1 cellular context compared by ENCODE assay signal in the genomic region with DNA sequence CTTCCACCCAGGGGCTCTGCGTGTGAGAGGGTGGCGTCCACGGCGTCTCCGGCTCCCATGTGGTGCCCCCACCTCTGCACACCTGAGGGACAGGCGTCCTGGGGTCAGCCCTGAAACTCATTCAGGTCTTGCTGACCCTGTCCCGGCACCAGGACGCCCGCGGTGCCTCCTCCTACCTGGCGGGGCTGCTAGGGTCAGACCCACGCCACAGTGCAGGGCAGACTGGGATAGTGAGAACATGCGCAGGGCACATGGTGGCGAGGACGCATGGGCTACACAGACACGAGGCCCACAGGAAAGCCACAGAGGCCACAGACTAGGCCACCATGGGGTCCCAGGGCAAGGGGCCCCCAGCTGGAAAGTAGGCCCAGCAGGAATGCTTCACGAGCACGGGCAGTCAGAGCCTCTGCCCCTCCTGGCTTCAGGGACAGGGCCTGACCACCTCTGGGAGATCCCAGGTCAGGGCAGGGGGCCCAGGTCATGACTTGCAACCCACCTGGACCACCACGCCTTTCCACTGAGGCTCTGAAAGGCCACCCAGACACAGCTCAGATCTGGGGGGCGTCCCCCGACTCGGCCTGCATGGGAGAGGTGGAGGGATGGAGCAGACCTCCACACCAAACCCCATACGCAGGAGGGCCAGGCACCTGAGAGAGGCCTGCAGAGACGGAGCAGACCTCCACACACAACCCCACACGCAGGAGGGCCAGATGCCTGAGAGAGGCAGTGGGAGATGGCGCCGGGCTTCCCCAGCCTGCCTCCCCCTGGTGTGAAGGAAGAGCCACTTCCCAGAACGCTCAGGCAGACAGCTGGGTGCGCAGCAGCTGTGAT.
A peak's percentile ranks its signal among the peaks of the same experiment; 100 is the strongest.
TF ChIP-seq lines count a peak whose summit lies in the region.

No MANE protein-coding gene starts in this region.

TF ChIP-seq in K562, 482 proteins besides CTCF, POLR2A, EP300 and RAD21:
- TF ChIP-seq, protein P1, sequence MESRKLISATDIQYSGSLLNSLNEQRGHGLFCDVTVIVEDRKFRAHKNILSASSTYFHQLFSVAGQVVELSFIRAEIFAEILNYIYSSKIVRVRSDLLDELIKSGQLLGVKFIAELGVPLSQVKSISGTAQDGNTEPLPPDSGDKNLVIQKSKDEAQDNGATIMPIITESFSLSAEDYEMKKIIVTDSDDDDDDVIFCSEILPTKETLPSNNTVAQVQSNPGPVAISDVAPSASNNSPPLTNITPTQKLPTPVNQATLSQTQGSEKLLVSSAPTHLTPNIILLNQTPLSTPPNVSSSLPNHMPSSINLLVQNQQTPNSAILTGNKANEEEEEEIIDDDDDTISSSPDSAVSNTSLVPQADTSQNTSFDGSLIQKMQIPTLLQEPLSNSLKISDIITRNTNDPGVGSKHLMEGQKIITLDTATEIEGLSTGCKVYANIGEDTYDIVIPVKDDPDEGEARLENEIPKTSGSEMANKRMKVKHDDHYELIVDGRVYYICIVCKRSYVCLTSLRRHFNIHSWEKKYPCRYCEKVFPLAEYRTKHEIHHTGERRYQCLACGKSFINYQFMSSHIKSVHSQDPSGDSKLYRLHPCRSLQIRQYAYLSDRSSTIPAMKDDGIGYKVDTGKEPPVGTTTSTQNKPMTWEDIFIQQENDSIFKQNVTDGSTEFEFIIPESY (CRISPR knock-in tag; IDR thresholded peaks at IDR 0.05): peak; percentile 76; the same call in 1 of the 2 replicates
- TF ChIP-seq FOS (IDR thresholded peaks at IDR 0.05; ENCODE audit: extremely low read depth, insufficient read length) (no peak), PTRF (tag; IDR thresholded peaks at IDR 0.05) (no peak), ZZZ3 (IDR thresholded peaks at IDR 0.05) (no peak), ELF1 (tag; IDR thresholded peaks at IDR 0.05) (no peak), POLR2G (IDR thresholded peaks at IDR 0.05; ENCODE audit: low read depth, low read length) (0 out of 2 replicates have a peak, but pooled peaks have one; percentile 26)
- TF ChIP-seq, protein P2, sequence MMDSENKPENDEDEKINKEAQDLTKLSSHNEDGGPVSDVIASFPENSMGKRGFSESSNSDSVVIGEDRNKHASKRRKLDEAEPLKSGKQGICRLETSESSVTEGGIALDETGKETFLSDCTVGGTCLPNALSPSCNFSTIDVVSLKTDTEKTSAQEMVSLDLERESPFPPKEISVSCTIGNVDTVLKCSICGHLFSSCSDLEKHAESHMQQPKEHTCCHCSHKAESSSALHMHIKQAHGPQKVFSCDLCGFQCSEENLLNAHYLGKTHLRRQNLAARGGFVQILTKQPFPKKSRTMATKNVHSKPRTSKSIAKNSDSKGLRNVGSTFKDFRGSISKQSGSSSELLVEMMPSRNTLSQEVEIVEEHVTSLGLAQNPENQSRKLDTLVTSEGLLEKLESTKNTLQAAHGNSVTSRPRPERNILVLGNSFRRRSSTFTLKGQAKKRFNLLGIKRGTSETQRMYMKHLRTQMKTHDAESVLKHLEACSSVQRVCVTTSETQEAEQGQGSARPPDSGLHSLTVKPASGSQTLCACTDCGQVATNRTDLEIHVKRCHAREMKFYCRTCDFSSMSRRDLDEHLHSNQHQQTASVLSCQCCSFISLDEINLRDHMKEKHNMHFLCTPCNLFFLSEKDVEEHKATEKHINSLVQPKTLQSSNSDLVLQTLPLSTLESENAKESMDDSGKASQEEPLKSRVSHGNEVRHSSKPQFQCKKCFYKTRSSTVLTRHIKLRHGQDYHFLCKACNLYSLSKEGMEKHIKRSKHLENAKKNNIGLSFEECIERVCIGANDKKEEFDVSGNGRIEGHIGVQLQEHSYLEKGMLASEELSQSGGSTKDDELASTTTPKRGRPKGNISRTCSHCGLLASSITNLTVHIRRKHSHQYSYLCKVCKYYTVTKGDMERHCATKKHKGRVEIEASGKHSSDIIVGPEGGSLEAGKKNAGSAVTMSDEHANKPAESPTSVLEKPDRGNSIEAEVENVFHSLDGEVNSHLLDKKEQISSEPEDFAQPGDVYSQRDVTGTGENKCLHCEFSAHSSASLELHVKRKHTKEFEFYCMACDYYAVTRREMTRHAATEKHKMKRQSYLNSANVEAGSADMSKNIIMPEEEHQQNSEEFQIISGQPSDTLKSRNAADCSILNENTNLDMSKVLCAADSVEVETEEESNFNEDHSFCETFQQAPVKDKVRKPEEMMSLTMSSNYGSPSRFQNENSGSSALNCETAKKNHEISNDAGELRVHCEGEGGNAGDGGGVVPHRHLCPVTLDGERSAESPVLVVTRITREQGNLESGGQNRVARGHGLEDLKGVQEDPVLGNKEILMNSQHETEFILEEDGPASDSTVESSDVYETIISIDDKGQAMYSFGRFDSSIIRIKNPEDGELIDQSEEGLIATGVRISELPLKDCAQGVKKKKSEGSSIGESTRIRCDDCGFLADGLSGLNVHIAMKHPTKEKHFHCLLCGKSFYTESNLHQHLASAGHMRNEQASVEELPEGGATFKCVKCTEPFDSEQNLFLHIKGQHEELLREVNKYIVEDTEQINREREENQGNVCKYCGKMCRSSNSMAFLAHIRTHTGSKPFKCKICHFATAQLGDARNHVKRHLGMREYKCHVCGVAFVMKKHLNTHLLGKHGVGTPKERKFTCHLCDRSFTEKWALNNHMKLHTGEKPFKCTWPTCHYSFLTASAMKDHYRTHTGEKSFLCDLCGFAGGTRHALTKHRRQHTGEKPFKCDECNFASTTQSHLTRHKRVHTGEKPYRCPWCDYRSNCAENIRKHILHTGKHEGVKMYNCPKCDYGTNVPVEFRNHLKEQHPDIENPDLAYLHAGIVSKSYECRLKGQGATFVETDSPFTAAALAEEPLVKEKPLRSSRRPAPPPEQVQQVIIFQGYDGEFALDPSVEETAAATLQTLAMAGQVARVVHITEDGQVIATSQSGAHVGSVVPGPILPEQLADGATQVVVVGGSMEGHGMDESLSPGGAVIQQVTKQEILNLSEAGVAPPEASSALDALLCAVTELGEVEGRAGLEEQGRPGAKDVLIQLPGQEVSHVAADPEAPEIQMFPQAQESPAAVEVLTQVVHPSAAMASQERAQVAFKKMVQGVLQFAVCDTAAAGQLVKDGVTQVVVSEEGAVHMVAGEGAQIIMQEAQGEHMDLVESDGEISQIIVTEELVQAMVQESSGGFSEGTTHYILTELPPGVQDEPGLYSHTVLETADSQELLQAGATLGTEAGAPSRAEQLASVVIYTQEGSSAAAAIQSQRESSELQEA (IDR thresholded peaks at IDR 0.05; ENCODE audit: low read depth): no peak
TF ChIP-seq in K562: peak in this region for 2.
